In genomic region chr2:129885735-129886134, GRCh38 we compare ENCODE assay signal across 1 cellular context.
TF ChIP-seq lines count a peak whose summit lies in the region.

No MANE protein-coding gene starts in this region.

TF ChIP-seq in GM23338, 12 proteins besides CTCF, POLR2A, EP300 and RAD21 (continued from another document):
- TF ChIP-seq ZNF462 (CRISPR knock-in tag; IDR thresholded peaks at IDR 0.05) = no peak
- TF ChIP-seq ETS1 (IDR thresholded peaks at IDR 0.05) = no peak
- no peak for TF ChIP-seq REST (IDR thresholded peaks at IDR 0.05; ENCODE audit: unreplicated experiment)
- no peak for TF ChIP-seq CREB1 (CRISPR knock-in tag; IDR thresholded peaks at IDR 0.05; ENCODE audit: low read depth)
- no peak for TF ChIP-seq ZNF331 (CRISPR knock-in tag; IDR thresholded peaks at IDR 0.05; ENCODE audit: low read depth)
- TF ChIP-seq POLR2AphosphoS5 (IDR thresholded peaks at IDR 0.05; ENCODE audit: low read depth) = no peak
- no peak for TF ChIP-seq JUNB (IDR thresholded peaks at IDR 0.05; ENCODE audit: unreplicated experiment)
- no peak for TF ChIP-seq EZH2phosphoT487 (IDR thresholded peaks at IDR 0.05; ENCODE audit: unreplicated experiment)
- no peak for TF ChIP-seq NANOG (IDR thresholded peaks at IDR 0.05; ENCODE audit: borderline replicate concordance)
